17 cellular contexts compared by ENCODE assay signal in the genomic region with DNA sequence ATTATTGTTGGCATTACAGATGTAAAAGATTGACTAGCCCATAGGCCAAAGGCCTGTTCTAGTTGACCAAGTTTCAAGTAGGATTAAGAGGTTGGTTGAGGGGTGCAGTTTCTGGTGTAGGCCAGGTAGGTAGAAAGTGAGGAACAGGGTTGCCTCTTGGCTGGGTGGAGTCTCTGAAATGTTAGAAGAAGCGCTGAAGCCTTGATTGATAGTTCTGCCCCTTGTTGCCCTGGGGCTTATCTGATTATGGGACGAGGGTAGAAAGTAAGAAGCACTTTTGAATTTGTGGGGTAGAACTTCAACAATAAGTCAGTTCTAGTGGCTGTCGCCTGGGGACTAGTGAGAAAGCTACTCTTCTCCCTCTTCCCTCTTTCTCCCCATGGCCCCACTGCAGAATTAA. TPM values are rescaled to one million over a fixed set of nuclear protein-coding genes. Genes with fewer than 3 reads are reported as not detected.
DNase-seq lines count a peak whose midpoint lies in the region; ATAC-seq, FAIRE-seq and TF ChIP-seq lines count a peak whose summit lies in the region.
"Had no signal": no experiment of that assay in that cellular context is flagged by ENCODE, and none has a peak within 500 bp of the region (broad histone marks: within the 10 kb centered on the region; RNA-seq: fewer than 3 reads in every experiment).

No MANE protein-coding gene starts in this region.

- peaks cover 43% of the 10 kb centered on the region for H3K4me1 Mint-ChIP-seq in activated naive CD4-positive, alpha-beta T cell treated with anti-CD3 and anti-CD28 coated beads, Interleukin-2, amount 50 U/mL, for 24 hours
- H3K4me1 Mint-ChIP-seq in activated CD8-positive, alpha-beta T cell treated with anti-CD3 and anti-CD28 coated beads for 36 hours (ENCODE audit: low read depth) = peaks cover 41% of the 10 kb centered on the region

- ATAC-seq in activated CD8-positive, alpha-beta T cell treated with anti-CD3 and anti-CD28 coated beads for 36 hours = no peak
- ATAC-seq in HG03354 (IDR thresholded peaks at IDR 0.05; ENCODE audit: poor library complexity, severe bottlenecking, unreplicated experiment) (no peak), foreskin keratinocyte (no peak)

- H3K9me3 ChIP-seq in kidney (ENCODE audit: control insufficient read depth in 1 of 2, low read length in 2 of 2) (no peaks in the 10 kb centered on the region), subcutaneous abdominal adipose tissue (ENCODE audit: control insufficient read depth in 5 of 5, low read length in 5 of 5) (no peaks in the 10 kb centered on the region)
- H3K9me3 ChIP-seq: mucosa of descending colon had no signal

- POLR2A ChIA-PET in activated CD8-positive, alpha-beta T cell treated with anti-CD3 and anti-CD28 coated beads for 36 hours (lab: Charles Lee) = interaction anchor here (1.9 kb wide), 1 partner anchor 8 kb away, joined by 7 read pairs; no protein-coding TSS in a partner anchor

- no peaks in the 10 kb centered on the region for H3K36me3 ChIP-seq in kidney (ENCODE audit: control insufficient read depth in 1 of 2, insufficient read depth in 2 of 2, low read length in 2 of 2)
- peaks cover 0 to 21% (median 13%) of the 10 kb centered on the region in 5 donors for H3K36me3 ChIP-seq in subcutaneous abdominal adipose tissue (ENCODE audit: control insufficient read depth in 5 of 5, insufficient read depth in 5 of 5, low read length in 5 of 5)

- no peaks in the 10 kb centered on the region for H3K36me3 Mint-ChIP-seq in activated naive CD4-positive, alpha-beta T cell treated with anti-CD3 and anti-CD28 coated beads, Interleukin-2, amount 50 U/mL, for 24 hours
- H3K36me3 Mint-ChIP-seq in activated CD8-positive, alpha-beta T cell treated with anti-CD3 and anti-CD28 coated beads for 36 hours (ENCODE audit: low read depth) = peaks cover 4% of the 10 kb centered on the region

- intact Hi-C loops in activated CD8-positive, alpha-beta T cell treated with anti-CD3 and anti-CD28 coated beads for 36 hours (cut with micrococcal nuclease) = no loop called here
- intact Hi-C loops in kidney (cut with DNase I) = no loop called here

- H3K9ac ChIP-seq in kidney (ENCODE audit: low read length in 2 of 2) (no peak overlapping the region), subcutaneous abdominal adipose tissue (ENCODE audit: low read length in 5 of 5) (peak overlapping the region in 1 of 5 donors; percentile 20)

- H3K4me1 ChIP-seq in kidney (ENCODE audit: control insufficient read depth in 1 of 2, insufficient read depth in 1 of 2, low read depth in 1 of 2, low read length in 2 of 2) (peaks cover 0 to 7% of the 10 kb centered on the region in 2 donors), subcutaneous abdominal adipose tissue (ENCODE audit: control insufficient read depth in 5 of 5, insufficient read depth in 5 of 5, low read length in 5 of 5) (peaks cover 0 to 66% (median 14%) of the 10 kb centered on the region in 5 donors), foreskin keratinocyte (no peaks in the 10 kb centered on the region)

- H3K4me3 ChIP-seq in kidney (ENCODE audit: low read length in 2 of 2) = no peak overlapping the region
- no peak overlapping the region for H3K4me3 ChIP-seq in subcutaneous abdominal adipose tissue (ENCODE audit: low read depth in 1 of 5, low read length in 5 of 5)
- H3K4me3 ChIP-seq: mucosa of descending colon had no signal

- no peak for DNase-seq in activated naive CD4-positive, alpha-beta T cell treated with anti-CD3 and anti-CD28 coated beads, Interleukin-2, amount 50 U/mL, for 16 hours
- no peak for DNase-seq in activated CD8-positive, alpha-beta T cell treated with anti-CD3 and anti-CD28 coated beads for 36 hours
- DNase-seq in kidney = no peak
- DNase-seq in UCSD-AML1 (lab: John Stamatoyannopoulos, UW; ENCODE audit: unreplicated experiment) = no peak
- no peak for DNase-seq in foreskin keratinocyte
- DNase-seq: cerebellar nuclear complex, NCI-H1436 treated with DMSO at 0.1 percent for 48 hours, NCI-H345, SHP77 treated with DMSO at 0.1 percent for 48 hours had no signal

- H3K27me3 Mint-ChIP-seq in activated naive CD4-positive, alpha-beta T cell treated with anti-CD3 and anti-CD28 coated beads, Interleukin-2, amount 50 U/mL, for 24 hours = no peaks in the 10 kb centered on the region
- no peaks in the 10 kb centered on the region for H3K27me3 Mint-ChIP-seq in activated CD8-positive, alpha-beta T cell treated with anti-CD3 and anti-CD28 coated beads for 36 hours

- no peaks in the 10 kb centered on the region for H3K9me3 Mint-ChIP-seq in activated naive CD4-positive, alpha-beta T cell treated with anti-CD3 and anti-CD28 coated beads, Interleukin-2, amount 50 U/mL, for 24 hours
- H3K9me3 Mint-ChIP-seq in activated CD8-positive, alpha-beta T cell treated with anti-CD3 and anti-CD28 coated beads for 36 hours = peaks cover under 1% of the 10 kb centered on the region

- H3K27ac ChIP-seq in kidney (ENCODE audit: low read depth in 2 of 2, low read length in 2 of 2) (peak overlapping the region; percentile 9 to 33), subcutaneous abdominal adipose tissue (ENCODE audit: low read depth, low read length) (peak overlapping the region; percentile 89), foreskin keratinocyte (no peak overlapping the region)

- FAIRE-seq in kidney (lab: Jason Lieb, UNC) = no peak
- FAIRE-seq: islet of Langerhans, TTC549 had no signal

- CTCF ChIA-PET in activated CD8-positive, alpha-beta T cell treated with anti-CD3 and anti-CD28 coated beads for 36 hours (lab: Charles Lee) = interaction anchor here (3.0 to 6.2 kb wide), 2 partner anchors 7 to 17 kb away, joined by 14 to 26 read pairs; a partner anchor contains a TSS

- H3K27me3 ChIP-seq in subcutaneous abdominal adipose tissue (ENCODE audit: control insufficient read depth in 5 of 5, insufficient read depth in 4 of 5, low read length in 5 of 5) = no peaks in the 10 kb centered on the region
- no peaks in the 10 kb centered on the region for H3K27me3 ChIP-seq in foreskin keratinocyte

- no peak for TF ChIP-seq CTCF in activated CD8-positive, alpha-beta T cell treated with anti-CD3 and anti-CD28 coated beads for 36 hours (IDR thresholded peaks at IDR 0.05)
- TF ChIP-seq CTCF in kidney (IDR thresholded peaks at IDR 0.05; ENCODE audit: borderline replicate concordance, extremely low read depth, insufficient read depth) (no peak), foreskin keratinocyte (conservative IDR thresholded peaks at IDR 0.05) (no peak)

- peak overlapping the region; percentile 42 for H3K27ac Mint-ChIP-seq in activated naive CD4-positive, alpha-beta T cell treated with anti-CD3 and anti-CD28 coated beads, Interleukin-2, amount 50 U/mL, for 24 hours
- peak overlapping the region; percentile 91 for H3K27ac Mint-ChIP-seq in activated CD8-positive, alpha-beta T cell treated with anti-CD3 and anti-CD28 coated beads for 36 hours

- no peak overlapping the region for H3K4me3 Mint-ChIP-seq in activated naive CD4-positive, alpha-beta T cell treated with anti-CD3 and anti-CD28 coated beads, Interleukin-2, amount 50 U/mL, for 24 hours
- peak overlapping the region; percentile 65 for H3K4me3 Mint-ChIP-seq in activated CD8-positive, alpha-beta T cell treated with anti-CD3 and anti-CD28 coated beads for 36 hours

RNA-seq across cellular contexts. Expression of a gene that starts 6.2 kb away (rescaled TPM):
- total RNA-seq in activated CD8-positive, alpha-beta T cell treated with anti-CD3 and anti-CD28 coated beads for 36 hours = 1 to 10 TPM; 1.2 to 2.4 TPM
- 33.3 TPM for total RNA-seq in kidney
- 4.4 TPM for polyA plus RNA-seq in kidney (ENCODE audit: insufficient read depth, low read depth, low replicate concordance)
- total RNA-seq in foreskin keratinocyte = 0.07 and 0.10 TPM in 2 replicates
- 0.06 TPM in 2 replicates for polyA plus RNA-seq in foreskin keratinocyte
- polyA plus RNA-seq: AG04450 had no signal

RNA-seq across cellular contexts. Expression of a gene that starts 6.7 kb away (rescaled TPM):
- 1 to 10 TPM; 4.8 to 5.9 TPM for total RNA-seq in activated CD8-positive, alpha-beta T cell treated with anti-CD3 and anti-CD28 coated beads for 36 hours
- 6.5 TPM for total RNA-seq in kidney
- polyA plus RNA-seq in kidney (ENCODE audit: insufficient read depth, low read depth, low replicate concordance) = 11.6 TPM
- total RNA-seq in foreskin keratinocyte = 4.3 and 6.7 TPM in 2 replicates
- polyA plus RNA-seq in foreskin keratinocyte = 6.9 and 10.2 TPM in 2 replicates

RNA-seq across cellular contexts. Expression of a gene that starts 14.8 kb away (rescaled TPM):
- 1 to 10 TPM; 3.1 to 3.4 TPM for total RNA-seq in activated CD8-positive, alpha-beta T cell treated with anti-CD3 and anti-CD28 coated beads for 36 hours
- 2.1 TPM for total RNA-seq in kidney
- 7.8 TPM for polyA plus RNA-seq in kidney (ENCODE audit: insufficient read depth, low read depth, low replicate concordance)
- 0.21 and 0.24 TPM in 2 replicates for total RNA-seq in foreskin keratinocyte
- 0.30 and 0.65 TPM in 2 replicates for polyA plus RNA-seq in foreskin keratinocyte
- polyA plus RNA-seq: AG04450 had no signal

RNA-seq across cellular contexts. Expression of a gene that starts 16.7 kb away (rescaled TPM):
- 100 to 1,000 TPM in 1 of 2 experiments, 10 to 100 TPM in 1; 98.4 to 107 TPM for total RNA-seq in activated CD8-positive, alpha-beta T cell treated with anti-CD3 and anti-CD28 coated beads for 36 hours
- total RNA-seq in kidney (195 TPM), foreskin keratinocyte (152 and 162 TPM in 2 replicates)
- polyA plus RNA-seq in kidney (ENCODE audit: insufficient read depth, low read depth, low replicate concordance) (971 TPM), foreskin keratinocyte (361 and 378 TPM in 2 replicates)

RNA-seq across cellular contexts. Expression of a gene that starts 33.2 kb away (rescaled TPM):
- not detected for total RNA-seq in activated CD8-positive, alpha-beta T cell treated with anti-CD3 and anti-CD28 coated beads for 36 hours
- total RNA-seq in kidney = not detected
- polyA plus RNA-seq in kidney (ENCODE audit: insufficient read depth, low read depth, low replicate concordance) = not detected
- 0.28 and 0.34 TPM in 2 replicates for total RNA-seq in foreskin keratinocyte
- polyA plus RNA-seq in foreskin keratinocyte = 0.18 and 0.47 TPM in 2 replicates
- total RNA-seq: glomerular endothelial cell had no signal
- polyA plus RNA-seq: AG04450 had no signal

Comparison
In these comparisons a context has a peak if more than half of its experiments do, and no peak if none do; other contexts are left out.
1. RNA of a gene that starts 6.2 kb away (total RNA-seq): 33.3 TPM in kidney (single experiment); 1.2 to 2.4 TPM in activated CD8-positive, alpha-beta T cell treated with anti-CD3 and anti-CD28 coated beads for 36 hours and 0.07 to 0.10 TPM in foreskin keratinocyte; every median in the first group is over 10 times any median in the second.